In the genomic region with DNA sequence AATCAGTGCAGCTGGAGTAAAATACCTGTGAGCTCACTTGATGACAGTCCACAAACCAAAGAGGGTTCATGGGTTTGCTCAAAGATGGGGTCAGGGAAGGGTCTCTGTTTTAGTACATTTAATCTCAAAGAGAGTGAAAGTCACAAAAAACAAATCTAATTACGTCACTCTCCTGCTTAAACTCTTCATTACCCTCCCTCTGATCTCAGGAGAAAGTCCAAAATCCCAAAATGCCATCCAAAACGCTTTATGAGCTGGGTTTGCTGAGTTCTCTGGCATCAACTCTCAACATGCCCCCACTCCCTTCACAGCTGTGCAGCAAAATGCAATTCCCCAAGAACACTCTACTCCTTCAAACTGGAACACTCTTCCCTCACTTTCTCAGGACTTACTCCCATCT, we compare ENCODE assay signal across 1 cellular context.
TF ChIP-seq lines count a peak whose summit lies in the region.

No MANE protein-coding gene starts in this region.

TF ChIP-seq in GM23338, 12 proteins besides CTCF, POLR2A, EP300 and RAD21 (continued from another document):
- TF ChIP-seq, protein P1, sequence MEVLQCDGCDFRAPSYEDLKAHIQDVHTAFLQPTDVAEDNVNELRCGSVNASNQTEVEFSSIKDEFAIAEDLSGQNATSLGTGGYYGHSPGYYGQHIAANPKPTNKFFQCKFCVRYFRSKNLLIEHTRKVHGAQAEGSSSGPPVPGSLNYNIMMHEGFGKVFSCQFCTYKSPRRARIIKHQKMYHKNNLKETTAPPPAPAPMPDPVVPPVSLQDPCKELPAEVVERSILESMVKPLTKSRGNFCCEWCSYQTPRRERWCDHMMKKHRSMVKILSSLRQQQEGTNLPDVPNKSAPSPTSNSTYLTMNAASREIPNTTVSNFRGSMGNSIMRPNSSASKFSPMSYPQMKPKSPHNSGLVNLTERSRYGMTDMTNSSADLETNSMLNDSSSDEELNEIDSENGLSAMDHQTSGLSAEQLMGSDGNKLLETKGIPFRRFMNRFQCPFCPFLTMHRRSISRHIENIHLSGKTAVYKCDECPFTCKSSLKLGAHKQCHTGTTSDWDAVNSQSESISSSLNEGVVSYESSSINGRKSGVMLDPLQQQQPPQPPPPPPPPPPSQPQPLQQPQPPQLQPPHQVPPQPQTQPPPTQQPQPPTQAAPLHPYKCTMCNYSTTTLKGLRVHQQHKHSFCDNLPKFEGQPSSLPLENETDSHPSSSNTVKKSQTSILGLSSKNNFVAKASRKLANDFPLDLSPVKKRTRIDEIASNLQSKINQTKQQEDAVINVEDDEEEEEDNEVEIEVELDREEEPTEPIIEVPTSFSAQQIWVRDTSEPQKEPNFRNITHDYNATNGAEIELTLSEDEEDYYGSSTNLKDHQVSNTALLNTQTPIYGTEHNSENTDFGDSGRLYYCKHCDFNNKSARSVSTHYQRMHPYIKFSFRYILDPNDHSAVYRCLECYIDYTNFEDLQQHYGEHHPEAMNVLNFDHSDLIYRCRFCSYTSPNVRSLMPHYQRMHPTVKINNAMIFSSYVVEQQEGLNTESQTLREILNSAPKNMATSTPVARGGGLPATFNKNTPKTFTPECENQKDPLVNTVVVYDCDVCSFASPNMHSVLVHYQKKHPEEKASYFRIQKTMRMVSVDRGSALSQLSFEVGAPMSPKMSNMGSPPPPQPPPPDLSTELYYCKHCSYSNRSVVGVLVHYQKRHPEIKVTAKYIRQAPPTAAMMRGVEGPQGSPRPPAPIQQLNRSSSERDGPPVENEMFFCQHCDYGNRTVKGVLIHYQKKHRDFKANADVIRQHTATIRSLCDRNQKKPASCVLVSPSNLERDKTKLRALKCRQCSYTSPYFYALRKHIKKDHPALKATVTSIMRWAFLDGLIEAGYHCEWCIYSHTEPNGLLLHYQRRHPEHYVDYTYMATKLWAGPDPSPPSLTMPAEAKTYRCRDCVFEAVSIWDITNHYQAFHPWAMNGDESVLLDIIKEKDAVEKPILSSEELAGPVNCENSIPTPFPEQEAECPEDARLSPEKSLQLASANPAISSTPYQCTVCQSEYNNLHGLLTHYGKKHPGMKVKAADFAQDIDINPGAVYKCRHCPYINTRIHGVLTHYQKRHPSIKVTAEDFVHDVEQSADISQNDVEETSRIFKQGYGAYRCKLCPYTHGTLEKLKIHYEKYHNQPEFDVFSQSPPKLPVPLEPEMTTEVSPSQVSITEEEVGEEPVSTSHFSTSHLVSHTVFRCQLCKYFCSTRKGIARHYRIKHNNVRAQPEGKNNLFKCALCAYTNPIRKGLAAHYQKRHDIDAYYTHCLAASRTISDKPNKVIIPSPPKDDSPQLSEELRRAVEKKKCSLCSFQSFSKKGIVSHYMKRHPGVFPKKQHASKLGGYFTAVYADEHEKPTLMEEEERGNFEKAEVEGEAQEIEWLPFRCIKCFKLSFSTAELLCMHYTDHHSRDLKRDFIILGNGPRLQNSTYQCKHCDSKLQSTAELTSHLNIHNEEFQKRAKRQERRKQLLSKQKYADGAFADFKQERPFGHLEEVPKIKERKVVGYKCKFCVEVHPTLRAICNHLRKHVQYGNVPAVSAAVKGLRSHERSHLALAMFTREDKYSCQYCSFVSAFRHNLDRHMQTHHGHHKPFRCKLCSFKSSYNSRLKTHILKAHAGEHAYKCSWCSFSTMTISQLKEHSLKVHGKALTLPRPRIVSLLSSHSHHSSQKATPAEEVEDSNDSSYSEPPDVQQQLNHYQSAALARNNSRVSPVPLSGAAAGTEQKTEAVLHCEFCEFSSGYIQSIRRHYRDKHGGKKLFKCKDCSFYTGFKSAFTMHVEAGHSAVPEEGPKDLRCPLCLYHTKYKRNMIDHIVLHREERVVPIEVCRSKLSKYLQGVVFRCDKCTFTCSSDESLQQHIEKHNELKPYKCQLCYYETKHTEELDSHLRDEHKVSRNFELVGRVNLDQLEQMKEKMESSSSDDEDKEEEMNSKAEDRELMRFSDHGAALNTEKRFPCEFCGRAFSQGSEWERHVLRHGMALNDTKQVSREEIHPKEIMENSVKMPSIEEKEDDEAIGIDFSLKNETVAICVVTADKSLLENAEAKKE (CRISPR knock-in tag; IDR thresholded peaks at IDR 0.05) = no peak
- no peak for TF ChIP-seq JUNB (IDR thresholded peaks at IDR 0.05; ENCODE audit: unreplicated experiment)
- TF ChIP-seq, protein P2, sequence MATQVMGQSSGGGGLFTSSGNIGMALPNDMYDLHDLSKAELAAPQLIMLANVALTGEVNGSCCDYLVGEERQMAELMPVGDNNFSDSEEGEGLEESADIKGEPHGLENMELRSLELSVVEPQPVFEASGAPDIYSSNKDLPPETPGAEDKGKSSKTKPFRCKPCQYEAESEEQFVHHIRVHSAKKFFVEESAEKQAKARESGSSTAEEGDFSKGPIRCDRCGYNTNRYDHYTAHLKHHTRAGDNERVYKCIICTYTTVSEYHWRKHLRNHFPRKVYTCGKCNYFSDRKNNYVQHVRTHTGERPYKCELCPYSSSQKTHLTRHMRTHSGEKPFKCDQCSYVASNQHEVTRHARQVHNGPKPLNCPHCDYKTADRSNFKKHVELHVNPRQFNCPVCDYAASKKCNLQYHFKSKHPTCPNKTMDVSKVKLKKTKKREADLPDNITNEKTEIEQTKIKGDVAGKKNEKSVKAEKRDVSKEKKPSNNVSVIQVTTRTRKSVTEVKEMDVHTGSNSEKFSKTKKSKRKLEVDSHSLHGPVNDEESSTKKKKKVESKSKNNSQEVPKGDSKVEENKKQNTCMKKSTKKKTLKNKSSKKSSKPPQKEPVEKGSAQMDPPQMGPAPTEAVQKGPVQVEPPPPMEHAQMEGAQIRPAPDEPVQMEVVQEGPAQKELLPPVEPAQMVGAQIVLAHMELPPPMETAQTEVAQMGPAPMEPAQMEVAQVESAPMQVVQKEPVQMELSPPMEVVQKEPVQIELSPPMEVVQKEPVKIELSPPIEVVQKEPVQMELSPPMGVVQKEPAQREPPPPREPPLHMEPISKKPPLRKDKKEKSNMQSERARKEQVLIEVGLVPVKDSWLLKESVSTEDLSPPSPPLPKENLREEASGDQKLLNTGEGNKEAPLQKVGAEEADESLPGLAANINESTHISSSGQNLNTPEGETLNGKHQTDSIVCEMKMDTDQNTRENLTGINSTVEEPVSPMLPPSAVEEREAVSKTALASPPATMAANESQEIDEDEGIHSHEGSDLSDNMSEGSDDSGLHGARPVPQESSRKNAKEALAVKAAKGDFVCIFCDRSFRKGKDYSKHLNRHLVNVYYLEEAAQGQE (IDR thresholded peaks at IDR 0.05; ENCODE audit: unreplicated experiment) = no peak
- TF ChIP-seq, protein P3, sequence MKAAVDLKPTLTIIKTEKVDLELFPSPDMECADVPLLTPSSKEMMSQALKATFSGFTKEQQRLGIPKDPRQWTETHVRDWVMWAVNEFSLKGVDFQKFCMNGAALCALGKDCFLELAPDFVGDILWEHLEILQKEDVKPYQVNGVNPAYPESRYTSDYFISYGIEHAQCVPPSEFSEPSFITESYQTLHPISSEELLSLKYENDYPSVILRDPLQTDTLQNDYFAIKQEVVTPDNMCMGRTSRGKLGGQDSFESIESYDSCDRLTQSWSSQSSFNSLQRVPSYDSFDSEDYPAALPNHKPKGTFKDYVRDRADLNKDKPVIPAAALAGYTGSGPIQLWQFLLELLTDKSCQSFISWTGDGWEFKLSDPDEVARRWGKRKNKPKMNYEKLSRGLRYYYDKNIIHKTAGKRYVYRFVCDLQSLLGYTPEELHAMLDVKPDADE (IDR thresholded peaks at IDR 0.05) = no peak
- no peak for TF ChIP-seq STAT1 (IDR thresholded peaks at IDR 0.05; ENCODE audit: unreplicated experiment)
TF ChIP-seq in GM23338: peak in this region for 0.
